Comparison of ENCODE assay signal across 1 cellular context in genomic region chr11:34439521-34440258, GRCh38.
A peak's percentile ranks its signal among the peaks of the same experiment; 100 is the strongest.
TF ChIP-seq lines count a peak whose summit lies in the region.

No MANE protein-coding gene starts in this region.

TF ChIP-seq in HepG2, 621 proteins besides CTCF, POLR2A, EP300 and RAD21 (continued from another document):
- TF ChIP-seq ARID5B (CRISPR knock-in tag; IDR thresholded peaks at IDR 0.05) (peak; percentile 37; the same call in 1 of the 2 replicates), SAP130 (CRISPR knock-in tag; IDR thresholded peaks at IDR 0.05; ENCODE audit: low read depth) (peak; percentile 58; the same call in 1 of the 2 replicates), FOXP4 (CRISPR knock-in tag; IDR thresholded peaks at IDR 0.05) (0 out of 2 replicates have a peak, but pooled peaks have one; percentile 8), HNF1A (IDR thresholded peaks at IDR 0.05; ENCODE audit: low read depth) (peak; percentile 46), HNF1A (CRISPR knock-in tag; IDR thresholded peaks at IDR 0.05; ENCODE audit: borderline replicate concordance) (no peak), ATF1 (CRISPR knock-in tag; IDR thresholded peaks at IDR 0.05) (0 out of 2 replicates have a peak, but pooled peaks have one; percentile 40), NKX3-1 (CRISPR knock-in tag; IDR thresholded peaks at IDR 0.05) (no peak), ATF4 (CRISPR knock-in tag; IDR thresholded peaks at IDR 0.05) (no peak), HNF4G (IDR thresholded peaks at IDR 0.05; ENCODE audit: borderline replicate concordance, low read depth, low read length) (peak; percentile 78; the same call in 1 of the 2 replicates), HNF4G (CRISPR knock-in tag; IDR thresholded peaks at IDR 0.05; ENCODE audit: borderline replicate concordance, low read depth) (no peak), PRPF4 (IDR thresholded peaks at IDR 0.05; ENCODE audit: low read depth, low read length, poor library complexity, severe bottlenecking) (no peak), FOXC1 (CRISPR knock-in tag; IDR thresholded peaks at IDR 0.05; ENCODE audit: borderline replicate concordance) (0 out of 2 replicates have a peak, but pooled peaks have one; percentile 23), FOXO4 (CRISPR knock-in tag; conservative IDR thresholded peaks at IDR 0.05) (0 out of 2 replicates have a peak, but pooled peaks have one; percentile 88), ZEB1 (IDR thresholded peaks at IDR 0.05; ENCODE audit: insufficient replicate concordance, low read depth) (peak; percentile 6), ZNF382 (CRISPR knock-in tag; IDR thresholded peaks at IDR 0.05; ENCODE audit: borderline replicate concordance) (no peak), PPARG (CRISPR knock-in tag; conservative IDR thresholded peaks at IDR 0.05) (0 out of 2 replicates have a peak, but pooled peaks have one; percentile 19), ARID3A (IDR thresholded peaks at IDR 0.05; ENCODE audit: low read depth, low read length) (no peak), ZMYM4 (CRISPR knock-in tag; IDR thresholded peaks at IDR 0.05) (0 out of 2 replicates have a peak, but pooled peaks have one; percentile 26), HDAC2 (CRISPR knock-in tag; IDR thresholded peaks at IDR 0.05) (peak; percentile 42; the same call in 1 of the 2 replicates), ZNF775 (CRISPR knock-in tag; IDR thresholded peaks at IDR 0.05; ENCODE audit: borderline replicate concordance) (no peak), PITX1 (CRISPR knock-in tag; IDR thresholded peaks at IDR 0.05) (peak; percentile 49; the same call in 1 of the 2 replicates)
